Comparison of ENCODE assay signal across 8 cellular contexts in genomic region chr19:29665215-29665825, GRCh38. TPM values are rescaled to one million over a fixed set of nuclear protein-coding genes. Genes with fewer than 3 reads are reported as not detected.
DNase-seq lines count a peak whose midpoint lies in the region; ATAC-seq and TF ChIP-seq lines count a peak whose summit lies in the region.

Gene PLEKHF1, plus strand, starts transcription at chr19:29665461. Its CDS starts 8,379 bp downstream, at chr19:29673840.

- H3K27ac Mint-ChIP-seq in central memory CD8-positive, alpha-beta T cell (ENCODE audit: low read depth): peak within 1 kb of the TSS; percentile 91

- no peaks in the 10 kb centered on the region for H3K27me3 Mint-ChIP-seq in central memory CD8-positive, alpha-beta T cell

- CTCF ChIA-PET in A673 (lab: Charles Lee): interaction anchor here (0.6 kb wide), 1 partner anchor 61 kb away, joined by 7 read pairs; no protein-coding TSS in a partner anchor

- peak; percentile 71 for DNase-seq in A673 (ENCODE audit: low spot score)
- peak; percentile 56 for DNase-seq in NCI-H2171 treated with DMSO at 0.1 percent for 48 hours (lab: John Stamatoyannopoulos, UW)
- peak; percentile 62 to 70 for DNase-seq in central memory CD8-positive, alpha-beta T cell (ENCODE audit: low spot score in 2 of 2)
- DNase-seq in kidney epithelial cell (ENCODE audit: low read depth): no peak
- DNase-seq in stimulated activated CD4-positive, alpha-beta T cell treated with anti-CD3 and anti-CD28 coated beads, Interleukin-15, amount 100 ng/mL, for 24 hours: peak; percentile 93

- H3K4me1 Mint-ChIP-seq in central memory CD8-positive, alpha-beta T cell: peaks cover 40% of the 10 kb centered on the region

- TF ChIP-seq CTCF in A673 (conservative IDR thresholded peaks at IDR 0.05; ENCODE audit: low read depth, low read length) (no peak), kidney epithelial cell (IDR thresholded peaks at IDR 0.05; ENCODE audit: insufficient read depth, low read length, poor library complexity, severe bottlenecking) (no peak)

- H3K27ac ChIP-seq in A673 (ENCODE audit: low read depth, low read length, poor library complexity, severe bottlenecking): no peak within 1 kb of the TSS

- BruUV-seq in A673 (replicated peaks; lab: Mats Ljungman, UMichigan): no TSS peak

- no peaks in the 10 kb centered on the region for H3K36me3 ChIP-seq in A673 (ENCODE audit: insufficient read depth, low read length, poor library complexity, severe bottlenecking)
- no peaks in the 10 kb centered on the region for H3K36me3 ChIP-seq in kidney epithelial cell (ENCODE audit: control insufficient read depth, insufficient read depth, low read length)

- H3K27me3 ChIP-seq in A673 (replicated peaks; ENCODE audit: insufficient read depth, low read depth, low read length, poor library complexity) (peaks cover 22% of the 10 kb centered on the region), kidney epithelial cell (ENCODE audit: control insufficient read depth, insufficient read depth, low read length) (no peaks in the 10 kb centered on the region)

- no peaks in the 10 kb centered on the region for H3K9me3 ChIP-seq in A673 (ENCODE audit: low read depth, low read length, poor library complexity, severe bottlenecking)

- POLR2A ChIA-PET in A673 (lab: Charles Lee; ENCODE audit: low non-redundant PET): no interaction called here

- peak within 1 kb of the TSS; percentile 49 for H3K4me3 ChIP-seq in A673 (ENCODE audit: low read depth, low read length, poor library complexity, severe bottlenecking)
- peak within 1 kb of the TSS; percentile 82 for H3K4me3 ChIP-seq in kidney epithelial cell (ENCODE audit: low read depth, low read length)

- H3K9me3 Mint-ChIP-seq in central memory CD8-positive, alpha-beta T cell: no peaks in the 10 kb centered on the region

- H3K4me1 ChIP-seq in A673 (ENCODE audit: insufficient read depth, low read length, poor library complexity, severe bottlenecking): peaks cover 18% of the 10 kb centered on the region

- peak within 1 kb of the TSS; percentile 90 for H3K4me3 Mint-ChIP-seq in central memory CD8-positive, alpha-beta T cell

- intact Hi-C loops in A673 (cut with micrococcal nuclease; ENCODE audit: unreplicated experiment): no loop called here

- peaks cover 7% of the 10 kb centered on the region for H3K36me3 Mint-ChIP-seq in central memory CD8-positive, alpha-beta T cell (ENCODE audit: insufficient read depth)

- ATAC-seq in GM18508 (IDR thresholded peaks at IDR 0.05; ENCODE audit: insufficient read depth, unreplicated experiment) (peak; percentile 54), HG02970 (IDR thresholded peaks at IDR 0.05; ENCODE audit: low FRiP score, unreplicated experiment) (peak; percentile 90)
- ATAC-seq in activated CD4-positive, CD25-positive, alpha-beta regulatory T cell treated with anti-CD3 and anti-CD28 coated beads, Interleukin-2, amount 50 U/mL, for 24 hours: peak; percentile 88
- ATAC-seq in central memory CD8-positive, alpha-beta T cell (replicated peaks; ENCODE audit: extremely low read depth, poor library complexity, severe bottlenecking): peak; percentile 53

RNA-seq across cellular contexts. Expression of gene PLEKHF1, which starts in this region (rescaled TPM):
- total RNA-seq in A673 (2021) (not detected in 2 replicates), kidney epithelial cell (59.0 and 70.3 TPM in 2 replicates)

Comparison
In these comparisons a context has a peak if more than half of its experiments do, and no peak if none do; other contexts are left out.
1. RNA of gene PLEKHF1 (total RNA-seq): 59.0 to 70.3 TPM in kidney epithelial cell; not detected in A673; every median in the first group is over 10 times any median in the second.
2. Peak in DNase-seq and H3K4me3 ChIP-seq in A673; RNA of the gene not detected or under 1 TPM.
3. Peak in every context shown above with its lines, with median percentiles within 50 percentile points of each other: ATAC-seq.